8 cellular contexts compared by ENCODE assay signal in genomic region chr2:130391872-130392670, GRCh38. TPM values are rescaled to one million over a fixed set of nuclear protein-coding genes. Genes with fewer than 3 reads are reported as not detected.
DNase-seq lines count a peak whose midpoint lies in the region; ATAC-seq and TF ChIP-seq lines count a peak whose summit lies in the region.

No MANE protein-coding gene starts in this region.

- peaks cover 6% of the 10 kb centered on the region; the same call in 1 of the 2 replicates for H3K9me3 ChIP-seq in OCI-LY3 (ENCODE audit: insufficient read depth, low read length)

- H3K27me3 ChIP-seq in OCI-LY3 (ENCODE audit: low read depth, low read length) (no peaks in the 10 kb centered on the region), dorsolateral prefrontal cortex (no peaks in the 10 kb centered on the region)

- intact Hi-C loops in dorsolateral prefrontal cortex (cut with DNase I), result loop anchor here in 1 of 2 donors (2.0 to 5.0 kb wide), 2 partner anchors 19 to 35 kb away; partner anchors contain the start of gene PTPN18

- no peak for TF ChIP-seq CTCF in GM12875 (IDR thresholded peaks at IDR 0.05; ENCODE audit: borderline replicate concordance, insufficient read depth, low read depth, low read length)
- peak; percentile 16 for TF ChIP-seq CTCF in OCI-LY3 (IDR thresholded peaks at IDR 0.05; ENCODE audit: low read depth, low read length)
- peak in 20 of 56 donors; percentile 5 to 45 (median 18) for TF ChIP-seq CTCF in dorsolateral prefrontal cortex (IDR thresholded peaks at IDR 0.05 in 54 of 56, conservative IDR thresholded peaks at IDR 0.05 in 2 of 56; ENCODE audit: low read depth in 1 of 56, partially characterized antibody in 56 of 56)

- no peaks in the 10 kb centered on the region for H3K36me3 ChIP-seq in OCI-LY3 (replicated peaks; ENCODE audit: low read depth, low read length)

- H4K20me1 ChIP-seq in OCI-LY3 (ENCODE audit: insufficient read depth, low read length), result no peaks in the 10 kb centered on the region

- H3K4me2 ChIP-seq in OCI-LY3 (ENCODE audit: low read length), result peak overlapping the region; percentile 98

- H3K4me1 ChIP-seq in OCI-LY3 (ENCODE audit: low read length), result peaks cover 42% of the 10 kb centered on the region

- H3K4me3 ChIP-seq in GM12875 (ENCODE audit: low read depth, low read length), result peak overlapping the region; percentile 63
- H3K4me3 ChIP-seq in OCI-LY3 (ENCODE audit: low read length), result peak overlapping the region; percentile 78
- peak overlapping the region; percentile 53 to 90 (median 78) for H3K4me3 ChIP-seq in dorsolateral prefrontal cortex

- H3K9ac ChIP-seq in OCI-LY3 (ENCODE audit: low read length), result peak overlapping the region; percentile 76

- H3K79me2 ChIP-seq in OCI-LY3 (ENCODE audit: low read length), result no peaks in the 10 kb centered on the region

- peak overlapping the region; percentile 10 for H2AFZ ChIP-seq in OCI-LY3 (ENCODE audit: low read depth, low read length)

- peak in 5 of 10 donors; percentile 34 to 60 (median 50) for DNase-seq in dorsolateral prefrontal cortex
- DNase-seq in mucosa of gallbladder (ENCODE audit: low spot score), result peak; percentile 19
- DNase-seq in NCI-H2196 treated with DMSO at 0.1 percent for 48 hours (lab: John Stamatoyannopoulos, UW; ENCODE audit: unreplicated experiment), result no peak
- DNase-seq in cortex of kidney (lab: John Stamatoyannopoulos, UW), result no peak
- no peak for DNase-seq in activated CD8-positive, alpha-beta memory T cell treated with anti-CD3 and anti-CD28 coated beads, Interleukin-2, amount 50 U/mL, for 48 hours

- peak overlapping the region; percentile 40 for H3K27ac ChIP-seq in OCI-LY3 (ENCODE audit: low read length)
- peak overlapping the region in 57 of 59 donors; percentile 3 to 97 (median 91) for H3K27ac ChIP-seq in dorsolateral prefrontal cortex

- no peak for ATAC-seq in GM21619 (IDR thresholded peaks at IDR 0.05; ENCODE audit: unreplicated experiment)

RNA-seq across cellular contexts. Expression of gene PTPN18, which starts 36.2 kb away (rescaled TPM):
- 10 to 100 TPM; 25.5 to 68.8 (median 49.6) TPM for total RNA-seq in dorsolateral prefrontal cortex
- total RNA-seq in mucosa of gallbladder, result 126 TPM

RNA-seq across cellular contexts. Expression of gene IMP4, which starts 49.4 kb away (rescaled TPM):
- total RNA-seq in dorsolateral prefrontal cortex, result 10 to 100 TPM; 46.3 to 91.5 (median 67.1) TPM
- total RNA-seq in mucosa of gallbladder, result 59.7 TPM
